8 cellular contexts compared by ENCODE assay signal in the genomic region with DNA sequence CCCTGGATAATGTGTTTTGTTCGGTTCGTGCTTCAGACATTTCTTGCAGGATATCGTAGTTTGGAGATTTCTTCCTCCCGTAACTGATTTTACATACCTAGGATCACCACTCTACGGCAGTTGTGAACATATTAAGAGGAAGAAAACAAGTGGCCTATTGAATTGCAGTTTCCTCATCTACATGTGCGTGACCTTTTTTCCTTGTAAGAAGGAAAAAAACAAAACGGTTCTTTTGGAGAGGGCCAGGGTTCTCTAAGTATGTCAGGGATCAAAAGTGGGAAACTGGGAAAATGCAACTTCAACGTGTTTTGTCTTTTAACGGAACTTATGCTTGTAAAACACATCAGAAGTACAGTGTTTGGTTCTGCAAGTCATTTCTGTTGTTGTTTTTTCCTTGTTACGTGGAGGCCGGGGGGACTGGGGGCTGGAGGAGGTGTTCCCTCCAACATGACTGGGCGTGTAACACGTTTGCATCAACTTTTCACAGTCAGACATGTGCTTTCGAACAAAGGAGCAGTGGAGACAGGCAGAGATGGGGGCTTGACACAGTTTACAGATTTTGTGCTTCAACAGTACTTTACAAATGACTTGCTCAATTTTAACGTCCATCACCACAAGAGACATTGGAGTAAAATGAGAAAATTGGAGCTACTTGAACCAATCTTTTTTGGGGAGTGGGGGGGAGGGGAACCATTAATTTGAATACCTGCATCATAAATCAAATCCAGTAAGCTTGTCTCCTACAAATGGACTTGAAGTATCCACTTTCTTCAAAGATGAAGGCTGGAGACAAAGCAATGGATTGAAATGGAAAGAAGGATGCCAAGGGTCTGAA. TPM values are rescaled to one million over a fixed set of nuclear protein-coding genes. Genes with fewer than 3 reads are reported as not detected.
A peak's percentile ranks its signal among the peaks of the same experiment; 100 is the strongest.
DNase-seq lines count a peak whose midpoint lies in the region; ATAC-seq and TF ChIP-seq lines count a peak whose summit lies in the region.

No MANE protein-coding gene starts in this region.

- H3K27ac ChIP-seq in ectodermal cell (ENCODE audit: insufficient read depth, low read depth, low read length, poor library complexity, severe bottlenecking) (peak overlapping the region; percentile 78), thyroid gland (peak overlapping the region; percentile 99 to 100 (median 100))

- POLR2A ChIA-PET in WTC11 (lab: Charles Lee) = interaction anchor here (0.7 to 1.5 kb wide), 2 partner anchors 12 to 21 kb away, joined by 3 read pairs; partner anchors contain the start of gene SAE1

- DNase-seq in AML-193 (lab: John Stamatoyannopoulos, UW) (peak; percentile 35 to 46), HT-29 (ENCODE audit: low spot score) (peak; percentile 83), WTC11 (ENCODE audit: low spot score) (no peak), myocyte (ENCODE audit: low read depth) (peak; percentile 32), thyroid gland (no peak), epidermal melanocyte (ENCODE audit: insufficient read length, low spot score) (no peak)

- H3K9me3 ChIP-seq in ectodermal cell (ENCODE audit: control insufficient read depth, low read length) (no peaks in the 10 kb centered on the region), thyroid gland (no peaks in the 10 kb centered on the region)

- peaks cover 22% of the 10 kb centered on the region for H3K4me1 ChIP-seq in ectodermal cell (ENCODE audit: control insufficient read depth, insufficient read depth, low read length)
- H3K4me1 ChIP-seq in thyroid gland = peaks cover 46 to 50% of the 10 kb centered on the region in 2 donors

- H3K4me3 ChIP-seq in ectodermal cell (ENCODE audit: insufficient read depth, low read depth, low read length) (peak overlapping the region; percentile 99), thyroid gland (replicated peaks in 1 of 3) (peak overlapping the region in 1 of 3 donors; percentile 69)

- ATAC-seq in WTC11 (no peak), HG03159 (IDR thresholded peaks at IDR 0.05; ENCODE audit: unreplicated experiment) (no peak)

- 21 to 27% methylated on average over 14 of the region's 15 CpGs for WGBS in ectodermal cell, 2 experiments
- WGBS in thyroid gland, 2 donors = 35 to 41% methylated on average over 15 of the region's 15 CpGs

- intact Hi-C loops in thyroid gland (cut with DNase I) = loop anchor here (5.0 kb wide), 1 partner anchor 247 kb away; the partner anchor contains the start of gene ARHGAP35

- peaks cover 56% of the 10 kb centered on the region for H3K4me1 Mint-ChIP-seq in WTC11

- no peaks in the 10 kb centered on the region for H3K27me3 Mint-ChIP-seq in WTC11 (ENCODE audit: low read depth)

- peak overlapping the region; percentile 91 for H3K4me3 Mint-ChIP-seq in WTC11

- H3K36me3 ChIP-seq in ectodermal cell (ENCODE audit: control insufficient read depth, insufficient read depth, low read length) (no peaks in the 10 kb centered on the region), thyroid gland (no peaks in the 10 kb centered on the region)

- no peaks in the 10 kb centered on the region for H3K27me3 ChIP-seq in ectodermal cell (ENCODE audit: control insufficient read depth, insufficient read depth, low read length, poor library complexity, severe bottlenecking)
- H3K27me3 ChIP-seq in thyroid gland = no peaks in the 10 kb centered on the region

- no peaks in the 10 kb centered on the region for H3K9me3 Mint-ChIP-seq in WTC11

- peak in 1 of 2 donors; percentile 43 for TF ChIP-seq POLR2A in thyroid gland (IDR thresholded peaks at IDR 0.05)

- CTCF ChIA-PET in WTC11 (lab: Charles Lee) = interaction anchor here (0.5 to 2.5 kb wide), 4 partner anchors 16 to 134 kb away, joined by 4 to 11 read pairs (median 6); no protein-coding TSS in a partner anchor

- peaks cover 24% of the 10 kb centered on the region for H3K36me3 Mint-ChIP-seq in WTC11

- H3K27ac Mint-ChIP-seq in WTC11 = peak overlapping the region; percentile 99

- TF ChIP-seq CTCF in WTC11 (IDR thresholded peaks at IDR 0.05) (no peak), thyroid gland (IDR thresholded peaks at IDR 0.05) (no peak)

TF ChIP-seq in WTC11, 78 proteins besides CTCF, POLR2A, EP300 and RAD21:
- TF ChIP-seq ZBTB43 (CRISPR knock-in tag; IDR thresholded peaks at IDR 0.05) = peak; percentile 36; the same call in 1 of the 2 replicates
- 0 out of 2 replicates have a peak, but pooled peaks have one; percentile 57 for TF ChIP-seq EMX1 (CRISPR knock-in tag; IDR thresholded peaks at IDR 0.05)
- TF ChIP-seq CREM (CRISPR knock-in tag; IDR thresholded peaks at IDR 0.05) = 0 out of 2 replicates have a peak, but pooled peaks have one; percentile 58
- TF ChIP-seq GABPB1 (CRISPR knock-in tag; IDR thresholded peaks at IDR 0.05) = peak; percentile 36; the same call in 1 of the 2 replicates
- TF ChIP-seq ZBTB21 (CRISPR knock-in tag; IDR thresholded peaks at IDR 0.05; ENCODE audit: borderline replicate concordance) = no peak
- peak; percentile 72; the same call in 1 of the 2 replicates for TF ChIP-seq MAX (CRISPR knock-in tag; IDR thresholded peaks at IDR 0.05)

RNA-seq across cellular contexts. Expression of gene ZC3H4, which starts 3.8 kb away (rescaled TPM):
- total RNA-seq in HT-29 (2014; rRNA removed; shearing (Covaris generic)) = 27.5 and 36.7 TPM in 2 replicates
- total RNA-seq in WTC11 (2021) (67.2 to 75.5 TPM (median 73.2 TPM) in 3 replicates), myocyte (10.1 and 11.3 TPM in 2 replicates), thyroid gland (10 to 100 TPM; 19.1 to 36.7 (median 31.3) TPM)
- 37.9 TPM for polyA plus RNA-seq in ectodermal cell (2013, experiment 1 of 4)
- polyA plus RNA-seq in ectodermal cell (2013, experiment 2 of 4) = 54.9 TPM
- 24.5 TPM for polyA plus RNA-seq in ectodermal cell (2013, experiment 3 of 4)
- 23.8 TPM for polyA plus RNA-seq in ectodermal cell (2013, experiment 4 of 4)
- polyA plus RNA-seq in myocyte (2012) = 19.4 TPM

RNA-seq across cellular contexts. Expression of gene SAE1, which starts 20.9 kb away (rescaled TPM):
- total RNA-seq in HT-29 (2014; rRNA removed; shearing (Covaris generic)) = 220 and 231 TPM in 2 replicates
- total RNA-seq in WTC11 (2021) = 215 to 224 TPM (median 221 TPM) in 3 replicates
- polyA plus RNA-seq in ectodermal cell (2013, experiment 1 of 4) = 289 TPM
- polyA plus RNA-seq in ectodermal cell (2013, experiment 2 of 4) = 274 TPM
- polyA plus RNA-seq in ectodermal cell (2013, experiment 3 of 4) = 187 TPM
- 206 TPM for polyA plus RNA-seq in ectodermal cell (2013, experiment 4 of 4)
- 144 and 177 TPM in 2 replicates for total RNA-seq in myocyte
- 104 TPM for polyA plus RNA-seq in myocyte (2012)
- total RNA-seq in thyroid gland = 100 to 1,000 TPM in 3 of 4 donors, 10 to 100 TPM in 1; 79.5 to 119 (median 103) TPM

Comparison
In these comparisons a context has a peak if more than half of its experiments do, and no peak if none do; other contexts are left out.
1. DNase-seq: peak in AML-193 (2 of 2), HT-29 (single experiment) and myocyte (single experiment); none in WTC11 (single experiment), thyroid gland (0 of 2) and epidermal melanocyte (single experiment).